Comparison of ENCODE assay signal across 8 cellular contexts in genomic region chr3:55488398-55489055, GRCh38. TPM values are rescaled to one million over a fixed set of nuclear protein-coding genes. Genes with fewer than 3 reads are reported as not detected.
DNase-seq lines count a peak whose midpoint lies in the region; ATAC-seq, FAIRE-seq and TF ChIP-seq lines count a peak whose summit lies in the region.

No MANE protein-coding gene starts in this region.

- TF ChIP-seq EP300 in A549 (IDR thresholded peaks at IDR 0.05) (no peak), SK-N-SH (IDR thresholded peaks at IDR 0.05; ENCODE audit: borderline replicate concordance in 1 of 2, low read depth in 1 of 2, low read length in 1 of 2) (no peak)

- H3K27me3 ChIP-seq in SK-N-SH (ENCODE audit: insufficient read depth) (no peaks in the 10 kb centered on the region), uterus (no peaks in the 10 kb centered on the region)

- H3K4me1 ChIP-seq in A549 (peaks cover 4% of the 10 kb centered on the region; the same call in 1 of the 3 replicates), SK-N-SH (ENCODE audit: control insufficient read depth in 1 of 2, insufficient read depth in 2 of 2, low read depth in 1 of 2, low read length in 1 of 2) (peaks cover 11 to 30% of the 10 kb centered on the region in 2 experiments), mucosa of descending colon (ENCODE audit: low read depth) (peaks cover 49% of the 10 kb centered on the region), uterus (peaks cover 0 to 10% of the 10 kb centered on the region in 2 donors)

- TF ChIP-seq CTCF in A549 (IDR thresholded peaks at IDR 0.05): no peak
- TF ChIP-seq CTCF in GM13977 (IDR thresholded peaks at IDR 0.05; ENCODE audit: extremely low read depth, insufficient read depth, missing control alignments): no peak
- no peak for TF ChIP-seq CTCF in SK-N-SH (IDR thresholded peaks at IDR 0.05)
- TF ChIP-seq CTCF in mucosa of descending colon (IDR thresholded peaks at IDR 0.05): no peak
- TF ChIP-seq CTCF in uterus (IDR thresholded peaks at IDR 0.05): no peak

- peak overlapping the region; percentile 96 for H3K9ac ChIP-seq in SK-N-SH

- H3K9me2 ChIP-seq in SK-N-SH: no peaks in the 10 kb centered on the region

- H3K4me3 ChIP-seq in A549 (peak overlapping the region; percentile 65), SK-N-SH (ENCODE audit: low read depth in 2 of 2, low read length in 1 of 2) (peak overlapping the region; percentile 78 to 83), mucosa of descending colon (peak overlapping the region; percentile 30), uterus (peak overlapping the region; percentile 71 to 76)

- TF ChIP-seq RAD21 in A549 (conservative IDR thresholded peaks at IDR 0.05 in 1 of 2, IDR thresholded peaks at IDR 0.05 in 1 of 2) (no peak), SK-N-SH (IDR thresholded peaks at IDR 0.05; ENCODE audit: low read length) (no peak)

- WGBS in A549 (ENCODE audit: missing lambda C conversion rate): 0% methylated on average over 12 of the region's 30 CpGs
- WGBS in SK-N-SH (ENCODE audit: low lambda C conversion rate): 7% methylated on average over 11 of the region's 30 CpGs

- FAIRE-seq in A549 (lab: Jason Lieb, UNC): no peak

- in situ Hi-C loops in GM13977 (cut with MboI; ENCODE audit: low pct_unique_long_range_greater_than_20kb, low sequenced_read_pairs, unreplicated experiment): loop anchor here (10.0 kb wide), 1 partner anchor 256 kb away; no protein-coding TSS in a partner anchor

- H3K36me3 ChIP-seq in SK-N-SH (replicated peaks in 1 of 2; ENCODE audit: control insufficient read depth in 1 of 2, insufficient read depth in 2 of 2, low read length in 1 of 2) (peaks cover under 1 to 1% of the 10 kb centered on the region in 2 experiments), mucosa of descending colon (ENCODE audit: low read depth) (no peaks in the 10 kb centered on the region), uterus (no peaks in the 10 kb centered on the region)

- DNase-seq in A549 (ENCODE audit: low read depth in 1 of 2, low spot score in 1 of 2) (peak; percentile 35 to 37), GM13977 (ENCODE audit: low spot score) (peak; percentile 85), SK-N-SH (peak; percentile 79), erythroblast (lab: John Stamatoyannopoulos, UW) (peak; percentile 1), mucosa of descending colon (peak; percentile 56 to 62 (median 57)), uterus (peak; percentile 55 to 84), NCI-H187 treated with DMSO at 0.1 percent for 48 hours (lab: John Stamatoyannopoulos, UW) (no peak), cerebellar nuclear complex (lab: John Stamatoyannopoulos, UW) (no peak)

- H3K4me2 ChIP-seq in A549 (peak overlapping the region; percentile 97), SK-N-SH (peak overlapping the region; percentile 98)

- CTCF ChIA-PET in A549 (lab: Yijun Ruan, JAX) (interaction anchor here (1.2 to 1.7 kb wide), 2 partner anchors 618 to 763 kb away, joined by 3 to 5 read pairs; no protein-coding TSS in a partner anchor), SK-N-SH (lab: Yijun Ruan, JAX) (interaction anchor here (1.0 to 2.7 kb wide), 2 partner anchors 453 to 554 kb away, joined by 3 to 14 read pairs; no protein-coding TSS in a partner anchor)

- POLR2A ChIA-PET in A549 (lab: Yijun Ruan, JAX): no interaction called here
- POLR2A ChIA-PET in SK-N-SH (lab: Yijun Ruan, JAX): interaction anchor here (0.6 kb wide), 1 partner anchor 168 kb away, joined by 3 read pairs; no protein-coding TSS in a partner anchor

- TF ChIP-seq POLR2A in A549 (IDR thresholded peaks at IDR 0.05; ENCODE audit: low read length) (no peak), erythroblast (IDR thresholded peaks at IDR 0.05; ENCODE audit: low read length) (no peak), uterus (IDR thresholded peaks at IDR 0.05) (no peak)

- peak; percentile 32 to 42; a peak in 3 of 6 replicates for ATAC-seq in A549
- ATAC-seq in mucosa of descending colon: peak; percentile 12

- intact Hi-C loops in mucosa of descending colon (cut with DNase I, micrococcal nuclease): loop anchor here in 1 of 2 donors (5.0 to 10.0 kb wide), 2 partner anchors 234 to 766 kb away; no protein-coding TSS in a partner anchor
- intact Hi-C loops in uterus (cut with DNase I; ENCODE audit: low total_unique reads): no loop called here

- H3K27ac ChIP-seq in A549: peak overlapping the region; percentile 51 to 81; a peak in 4 of 6 replicates
- peak overlapping the region; percentile 63 to 88; a peak in 3 of 4 replicates for H3K27ac ChIP-seq in SK-N-SH (ENCODE audit: low read depth in 2 of 2, low read length in 1 of 2)
- peak overlapping the region; percentile 84 to 91 for H3K27ac ChIP-seq in uterus

- H3K9me3 ChIP-seq in A549: no peaks in the 10 kb centered on the region
- H3K9me3 ChIP-seq in SK-N-SH: no peaks in the 10 kb centered on the region
- H3K9me3 ChIP-seq in mucosa of descending colon: no peaks in the 10 kb centered on the region
- H3K9me3 ChIP-seq in uterus: no peaks in the 10 kb centered on the region

- peaks cover 44% of the 10 kb centered on the region for H3K79me2 ChIP-seq in SK-N-SH (ENCODE audit: insufficient read depth)

- H4K20me1 ChIP-seq in SK-N-SH (ENCODE audit: insufficient read depth): no peaks in the 10 kb centered on the region

- H2AFZ ChIP-seq in SK-N-SH (ENCODE audit: low read depth): peak overlapping the region; percentile 97

- H3F3A ChIP-seq in SK-N-SH (replicated peaks; ENCODE audit: insufficient read depth): peaks cover 18% of the 10 kb centered on the region

TF ChIP-seq in A549, 52 proteins besides CTCF, POLR2A, EP300 and RAD21 (continues in another document):
- no peak for TF ChIP-seq CBX8 (IDR thresholded peaks at IDR 0.05)
- no peak for TF ChIP-seq ESRRA (IDR thresholded peaks at IDR 0.05; ENCODE audit: borderline replicate concordance, low read length)
- TF ChIP-seq CHD4 (IDR thresholded peaks at IDR 0.05; ENCODE audit: borderline replicate concordance): no peak
- TF ChIP-seq ELK1 (IDR thresholded peaks at IDR 0.05; ENCODE audit: low read depth, low read length): no peak
- TF ChIP-seq EHF (CRISPR knock-in tag; IDR thresholded peaks at IDR 0.05): no peak
- TF ChIP-seq CHD2 (IDR thresholded peaks at IDR 0.05; ENCODE audit: low read length, partially characterized antibody): no peak

TF ChIP-seq in SK-N-SH, 30 proteins besides CTCF, POLR2A, EP300 and RAD21:
- TF ChIP-seq RCOR1 (IDR thresholded peaks at IDR 0.05; ENCODE audit: low read length) (no peak), NRF1 (IDR thresholded peaks at IDR 0.05; ENCODE audit: low read depth, low read length) (peak; percentile 77)
- TF ChIP-seq, protein P1, sequence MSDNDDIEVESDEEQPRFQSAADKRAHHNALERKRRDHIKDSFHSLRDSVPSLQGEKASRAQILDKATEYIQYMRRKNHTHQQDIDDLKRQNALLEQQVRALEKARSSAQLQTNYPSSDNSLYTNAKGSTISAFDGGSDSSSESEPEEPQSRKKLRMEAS (IDR thresholded peaks at IDR 0.05; ENCODE audit: low read depth): no peak
TF ChIP-seq in SK-N-SH: peak in this region for 1.

RNA-seq across cellular contexts. Expression of gene WNT5A, which starts 1.4 kb away (rescaled TPM):
- polyA plus RNA-seq in A549 (2011; rRNA removed) (0.10 and 0.17 TPM in 2 replicates), A549 (2017; fragmentation: RNase III; extraction: RNeasy Plus Mini Kit Qiagen cat#74134 plus additional on column Dnase treatment) (0.55 to 1.3 TPM (median 1.1 TPM) in 3 replicates), SK-N-SH (2012; rRNA removed) (27.1 and 30.7 TPM in 2 replicates)
- 0.13 and 0.21 TPM in 2 replicates for polyA plus RNA-seq in A549 (2012; cell fraction: cytosol; rRNA removed)
- 0.12 and 0.70 TPM in 2 replicates for polyA plus RNA-seq in A549 (2012; cell fraction: nucleus; rRNA removed)
- 0.19 and 0.50 TPM in 2 replicates for polyA minus RNA-seq in A549 (2011; rRNA and poly(A)+ RNA removed)
- polyA plus RNA-seq in SK-N-SH (2012; cell fraction: cytosol; rRNA removed): 13.5 and 23.5 TPM in 2 replicates
- 57.8 and 62.1 TPM in 2 replicates for polyA plus RNA-seq in SK-N-SH (2012; cell fraction: nucleus; rRNA removed)
- total RNA-seq in mucosa of descending colon (1 to 10 TPM; 3.6 to 5.9 (median 5.2) TPM), uterus (10 to 100 TPM in 3 of 4 donors, 1 to 10 TPM in 1; 6.2 to 96.5 (median 23.1) TPM)

Comparison
In these comparisons a context has a peak if more than half of its experiments do, and no peak if none do; other contexts are left out.
1. DNase-seq: peak in A549 (2 of 2), GM13977 (single experiment), SK-N-SH (single experiment), erythroblast (2 of 2), mucosa of descending colon (3 of 3) and uterus (2 of 2); none in NCI-H187 treated with DMSO at 0.1 percent for 48 hours (single experiment) and cerebellar nuclear complex (0 of 2).
2. H3K4me3 ChIP-seq: peak in every context shown above with its lines; median percentile 80 in SK-N-SH; 74 in uterus; 65 in A549; 30 in mucosa of descending colon.
3. Peak in every context shown above with its lines, with median percentiles within 50 percentile points of each other: H3K27ac ChIP-seq.